8 cellular contexts compared by ENCODE assay signal in the genomic region with DNA sequence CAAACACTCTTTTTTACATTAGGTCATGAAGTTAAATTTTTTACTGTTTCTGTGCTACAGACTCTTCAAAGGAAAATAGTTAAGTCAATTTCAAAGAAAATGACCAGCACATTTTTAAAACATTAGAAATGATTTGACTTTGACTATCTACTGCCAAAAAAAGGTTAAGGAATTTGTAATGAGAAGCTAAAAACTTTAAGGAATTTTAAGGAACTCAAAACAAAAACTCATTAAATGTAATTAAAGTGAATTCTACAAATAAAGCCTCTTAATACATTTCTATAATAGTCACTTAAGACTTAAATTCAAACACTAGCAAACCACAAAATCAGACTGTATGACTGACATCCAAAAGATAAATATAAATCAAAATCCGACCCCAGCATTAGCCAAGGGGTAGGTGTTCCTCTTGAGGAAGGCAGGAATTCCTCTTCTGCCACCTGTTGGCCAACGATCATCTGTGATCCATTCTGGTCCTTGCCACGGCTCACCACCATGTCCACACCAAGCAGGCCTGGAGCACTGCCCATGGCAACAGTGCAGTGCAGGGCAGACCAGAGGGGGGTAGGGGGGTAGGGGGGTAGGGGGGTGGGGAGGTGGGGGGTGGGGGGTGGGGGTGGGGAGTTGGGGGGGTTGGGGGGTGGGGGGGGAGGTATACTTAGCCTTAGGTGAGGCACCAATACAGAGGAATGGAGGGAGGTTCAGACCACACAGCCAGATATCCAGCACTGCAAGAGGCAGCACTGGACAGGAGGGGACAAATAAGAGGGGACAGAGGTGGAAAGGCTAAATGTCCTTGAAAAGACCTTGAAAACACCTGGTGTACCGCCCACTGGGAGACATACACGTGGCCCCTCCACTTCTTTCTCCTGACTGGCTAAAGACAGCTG. TPM values are rescaled to one million over a fixed set of nuclear protein-coding genes. Genes with fewer than 3 reads are reported as not detected.
DNase-seq lines count a peak whose midpoint lies in the region; ATAC-seq and TF ChIP-seq lines count a peak whose summit lies in the region.

No MANE protein-coding gene starts in this region.

- peak overlapping the region in 2 of 4 experiments; percentile 41 to 53 for H3K4me3 ChIP-seq in fibroblast of lung (replicated peaks in 1 of 4; ENCODE audit: control extremely low read depth in 1 of 4, insufficient read depth in 1 of 4, low read depth in 3 of 4, low read length in 4 of 4)
- H3K4me3 ChIP-seq in stomach smooth muscle (ENCODE audit: low read length in 2 of 2): peak overlapping the region in 1 of 2 donors; percentile 89

- H3K36me3 ChIP-seq in fibroblast of lung (ENCODE audit: control insufficient read depth, insufficient read depth, low read length): no peaks in the 10 kb centered on the region
- no peaks in the 10 kb centered on the region for H3K36me3 ChIP-seq in stomach smooth muscle (ENCODE audit: control insufficient read depth in 2 of 2, insufficient read depth in 2 of 2, low read length in 2 of 2)

- no peaks in the 10 kb centered on the region for H3K9me3 Mint-ChIP-seq in activated CD8-positive, alpha-beta T cell treated with anti-CD3 and anti-CD28 coated beads for 36 hours
- H3K9me3 Mint-ChIP-seq in activated CD8-positive, alpha-beta T cell treated with anti-CD3 and anti-CD28 coated beads, Interleukin-2, amount 10 ng/mL, durations not matched to agents 7 days and 5 days (ENCODE audit: insufficient read depth): no peaks in the 10 kb centered on the region

- H3K4me1 Mint-ChIP-seq in activated CD8-positive, alpha-beta T cell treated with anti-CD3 and anti-CD28 coated beads for 36 hours (ENCODE audit: low read depth): no peaks in the 10 kb centered on the region
- no peaks in the 10 kb centered on the region for H3K4me1 Mint-ChIP-seq in activated CD8-positive, alpha-beta T cell treated with anti-CD3 and anti-CD28 coated beads, Interleukin-2, amount 10 ng/mL, durations not matched to agents 7 days and 5 days (ENCODE audit: low read depth)

- H3K27ac ChIP-seq in fibroblast of lung (ENCODE audit: insufficient read depth, low read length): no peak overlapping the region
- H3K27ac ChIP-seq in stomach smooth muscle (ENCODE audit: low read length): peak overlapping the region; percentile 19

- intact Hi-C loops in activated CD8-positive, alpha-beta T cell treated with anti-CD3 and anti-CD28 coated beads for 36 hours (cut with micrococcal nuclease): no loop called here
- intact Hi-C loops in posterior vena cava (cut with DNase I): no loop called here

- no peaks in the 10 kb centered on the region for H3K27me3 Mint-ChIP-seq in activated CD8-positive, alpha-beta T cell treated with anti-CD3 and anti-CD28 coated beads for 36 hours
- H3K27me3 Mint-ChIP-seq in activated CD8-positive, alpha-beta T cell treated with anti-CD3 and anti-CD28 coated beads, Interleukin-2, amount 10 ng/mL, durations not matched to agents 7 days and 5 days (ENCODE audit: low read depth): no peaks in the 10 kb centered on the region

- H3K27me3 ChIP-seq in fibroblast of lung (ENCODE audit: control insufficient read depth, insufficient read depth, low read length) (no peaks in the 10 kb centered on the region), stomach smooth muscle (ENCODE audit: control insufficient read depth in 1 of 2, insufficient read depth in 2 of 2, low read length in 2 of 2) (no peaks in the 10 kb centered on the region)

- POLR2A ChIA-PET in activated CD8-positive, alpha-beta T cell treated with anti-CD3 and anti-CD28 coated beads for 36 hours (lab: Charles Lee): no interaction called here
- POLR2A ChIA-PET in activated CD8-positive, alpha-beta T cell treated with anti-CD3 and anti-CD28 coated beads, Interleukin-2, amount 10 ng/mL, durations not matched to agents 7 days and 5 days (lab: Charles Lee): no interaction called here

- no peak overlapping the region for H3K4me3 Mint-ChIP-seq in activated CD8-positive, alpha-beta T cell treated with anti-CD3 and anti-CD28 coated beads for 36 hours
- H3K4me3 Mint-ChIP-seq in activated CD8-positive, alpha-beta T cell treated with anti-CD3 and anti-CD28 coated beads, Interleukin-2, amount 10 ng/mL, durations not matched to agents 7 days and 5 days: no peak overlapping the region

- CTCF ChIA-PET in activated CD8-positive, alpha-beta T cell treated with anti-CD3 and anti-CD28 coated beads for 36 hours (lab: Charles Lee): no interaction called here
- CTCF ChIA-PET in activated CD8-positive, alpha-beta T cell treated with anti-CD3 and anti-CD28 coated beads, Interleukin-2, amount 10 ng/mL, durations not matched to agents 7 days and 5 days (lab: Charles Lee): no interaction called here

- H2AFZ ChIP-seq in fibroblast of lung (ENCODE audit: low read length): no peak overlapping the region

- H3K9me3 ChIP-seq in fibroblast of lung (ENCODE audit: control insufficient read depth, insufficient read depth, low read depth, low read length): no peaks in the 10 kb centered on the region
- H3K9me3 ChIP-seq in stomach smooth muscle (ENCODE audit: control insufficient read depth in 2 of 2, low read length in 2 of 2): no peaks in the 10 kb centered on the region

- peaks cover 3% of the 10 kb centered on the region for H4K20me1 ChIP-seq in fibroblast of lung (ENCODE audit: control insufficient read depth, extremely low read depth, insufficient read depth, low read length)

- peak overlapping the region; percentile 64 for H3K4me2 ChIP-seq in fibroblast of lung (ENCODE audit: extremely low read depth, insufficient read depth, low read length)

- no peak for TF ChIP-seq CTCF in activated CD8-positive, alpha-beta T cell treated with anti-CD3 and anti-CD28 coated beads for 36 hours (IDR thresholded peaks at IDR 0.05)
- TF ChIP-seq CTCF in fibroblast of lung (conservative IDR thresholded peaks at IDR 0.05 in 1 of 2, IDR thresholded peaks at IDR 0.05 in 1 of 2; ENCODE audit: low read depth in 1 of 2, low read length in 2 of 2): peak in 1 of 2 donors; percentile 11

- no peak overlapping the region for H3K27ac Mint-ChIP-seq in activated CD8-positive, alpha-beta T cell treated with anti-CD3 and anti-CD28 coated beads for 36 hours
- H3K27ac Mint-ChIP-seq in activated CD8-positive, alpha-beta T cell treated with anti-CD3 and anti-CD28 coated beads, Interleukin-2, amount 10 ng/mL, durations not matched to agents 7 days and 5 days: no peak overlapping the region

- DNase-seq in activated CD8-positive, alpha-beta T cell treated with anti-CD3 and anti-CD28 coated beads for 36 hours: peak; percentile 2
- no peak for DNase-seq in activated CD8-positive, alpha-beta T cell treated with anti-CD3 and anti-CD28 coated beads, Interleukin-2, amount 10 ng/mL, durations not matched to agents 7 days and 5 days
- DNase-seq in NCI-H460 (ENCODE audit: extremely low read depth, low read depth) (peak; percentile 12), fibroblast of lung (ENCODE audit: low read depth in 2 of 2) (peak; percentile 9 to 46), posterior vena cava (ENCODE audit: low spot score) (no peak)
- DNase-seq in activated T-cell treated with anti-CD3 and anti-CD28 coated beads, Interleukin-2, amount 50 U/mL, for 48 hours: no peak
- no peak for DNase-seq in effector CD8-positive, alpha-beta T cell (lab: John Stamatoyannopoulos, UW)

- no peaks in the 10 kb centered on the region for H3K36me3 Mint-ChIP-seq in activated CD8-positive, alpha-beta T cell treated with anti-CD3 and anti-CD28 coated beads for 36 hours (ENCODE audit: low read depth)
- H3K36me3 Mint-ChIP-seq in activated CD8-positive, alpha-beta T cell treated with anti-CD3 and anti-CD28 coated beads, Interleukin-2, amount 10 ng/mL, durations not matched to agents 7 days and 5 days (ENCODE audit: low read depth): no peaks in the 10 kb centered on the region

- peaks cover 50% of the 10 kb centered on the region for H3K79me2 ChIP-seq in fibroblast of lung (ENCODE audit: control insufficient read depth, insufficient read depth, low read length)

- H3K4me1 ChIP-seq in fibroblast of lung (ENCODE audit: control insufficient read depth, extremely low read depth, insufficient read depth, low read length): no peaks in the 10 kb centered on the region
- H3K4me1 ChIP-seq in stomach smooth muscle (ENCODE audit: control insufficient read depth, insufficient read depth, low read length): peaks cover 2% of the 10 kb centered on the region

- ATAC-seq in activated CD8-positive, alpha-beta T cell treated with anti-CD3 and anti-CD28 coated beads for 36 hours: no peak
- no peak for ATAC-seq in activated CD8-positive, alpha-beta T cell treated with anti-CD3 and anti-CD28 coated beads, Interleukin-2, amount 10 ng/mL, durations not matched to agents 7 days and 5 days

- H3K9ac ChIP-seq in fibroblast of lung (ENCODE audit: insufficient read depth, low read length) (no peak overlapping the region), stomach smooth muscle (ENCODE audit: low read length in 2 of 2) (no peak overlapping the region)

RNA-seq across cellular contexts. Expression of a gene that starts 2.1 kb away (rescaled TPM):
- not detected for total RNA-seq in activated CD8-positive, alpha-beta T cell treated with anti-CD3 and anti-CD28 coated beads for 36 hours
- total RNA-seq in activated CD8-positive, alpha-beta T cell treated with anti-CD3 and anti-CD28 coated beads, Interleukin-2, amount 10 ng/mL, durations not matched to agents 7 days and 5 days: not detected
- not detected in 2 replicates for total RNA-seq in NCI-H460 (2014; rRNA removed; shearing (Covaris generic))
- polyA plus RNA-seq in NCI-H460 (2014; cell fraction: nucleus; rRNA removed): not detected in 2 replicates
- total RNA-seq in fibroblast of lung: 97.9 TPM in 1 of 2 replicates, not detected in the other
- 0.07 and 65.5 TPM in 2 replicates for polyA plus RNA-seq in fibroblast of lung
- 23.3 TPM in 1 of 2 replicates, not detected in the other for polyA plus RNA-seq in fibroblast of lung (2012)
- polyA minus RNA-seq in fibroblast of lung (ENCODE audit: low replicate concordance): 1.1 and 51.6 TPM in 2 replicates
- total RNA-seq in posterior vena cava: 100 to 1,000 TPM; 196 to 243 TPM

Comparison
In these comparisons a context has a peak if more than half of its experiments do, and no peak if none do; other contexts are left out.
1. DNase-seq: peak in activated CD8-positive, alpha-beta T cell treated with anti-CD3 and anti-CD28 coated beads for 36 hours (single experiment), NCI-H460 (single experiment) and fibroblast of lung (2 of 2); none in activated CD8-positive, alpha-beta T cell treated with anti-CD3 and anti-CD28 coated beads, Interleukin-2, amount 10 ng/mL, durations not matched to agents 7 days and 5 days (single experiment), posterior vena cava (single experiment), activated T-cell treated with anti-CD3 and anti-CD28 coated beads, Interleukin-2, amount 50 U/mL, for 48 hours (0 of 2) and effector CD8-positive, alpha-beta T cell (single experiment).